ENCODE assay signal across 13 cellular contexts in the genomic region with DNA sequence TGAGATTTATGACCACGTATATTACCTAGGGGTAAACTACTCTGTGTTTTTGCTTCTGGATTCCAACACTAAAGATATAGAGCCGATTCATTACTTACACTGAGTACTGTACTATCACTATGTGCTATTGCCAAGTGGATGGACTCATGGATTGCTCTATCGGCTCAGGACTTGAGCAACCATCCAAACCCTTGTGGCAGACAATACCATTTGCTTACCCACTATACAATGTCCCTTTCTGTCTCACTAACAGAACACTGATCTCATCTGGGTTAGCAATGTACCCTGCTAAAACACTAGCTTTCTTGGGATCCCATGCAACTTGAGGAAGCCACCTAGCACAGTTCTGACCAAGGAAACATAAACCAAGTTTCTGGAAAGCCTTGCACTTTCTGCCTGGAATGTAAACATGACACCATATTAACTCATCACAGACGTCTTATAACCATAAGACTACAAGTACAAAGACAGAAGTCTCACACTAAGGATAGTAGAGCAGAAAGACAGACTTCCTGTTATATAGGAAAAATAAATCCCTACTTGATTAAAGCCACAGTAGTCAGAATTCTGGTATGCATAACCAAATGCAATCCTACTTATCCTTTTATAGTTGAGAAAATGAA. TPM values are rescaled to one million over a fixed set of nuclear protein-coding genes. Genes with fewer than 3 reads are reported as not detected.
DNase-seq lines count a peak whose midpoint lies in the region; TF ChIP-seq lines count a peak whose summit lies in the region.
"Had no signal": no experiment of that assay in that cellular context is flagged by ENCODE, and none has a peak within 500 bp of the region (broad histone marks: within the 10 kb centered on the region; RNA-seq: fewer than 3 reads in every experiment).

No MANE protein-coding gene starts in this region.

- CTCF ChIA-PET in PC-9 (lab: Charles Lee) = no interaction called here

- H2AFZ ChIP-seq in PC-9 = no peak overlapping the region

- no peaks in the 10 kb centered on the region for H3F3A ChIP-seq in PC-9 (ENCODE audit: insufficient read depth, low read depth)

- H3K27ac ChIP-seq in SK-N-MC (peak overlapping the region; percentile 95), PC-9 (no peak overlapping the region)
- H3K27ac ChIP-seq: SJCRH30 had no signal

- H3K79me2 ChIP-seq in PC-9 (ENCODE audit: low read depth) = peaks cover 8% of the 10 kb centered on the region; the same call in 1 of the 2 replicates

- no peaks in the 10 kb centered on the region for H3K9me2 ChIP-seq in PC-9 (ENCODE audit: insufficient read depth)

- DNase-seq in GM03348 (ENCODE audit: low spot score) (peak; percentile 24), SK-N-MC (ENCODE audit: low read depth, low spot score) (peak; percentile 78), fibroblast of gingiva (ENCODE audit: low read depth) (peak; percentile 81), non-pigmented ciliary epithelial cell (ENCODE audit: low read depth) (peak; percentile 52), PC-9 (no peak), occipital lobe (lab: John Stamatoyannopoulos, UW) (no peak), cortex of kidney (lab: John Stamatoyannopoulos, UW) (no peak)
- DNase-seq in stimulated activated CD4-positive, alpha-beta T cell treated with anti-CD3 and anti-CD28 coated beads, Interleukin-2, amount 100 ng/mL, for 48 hours = no peak
- DNase-seq: activated naive CD4-positive, alpha-beta T cell treated with Interleukin-2 at 50 U/mL for 16 hours; GDM1; NCI-H2029 treated with DMSO at 0.1 percent for 48 hours; SJCRH30 had no signal

- TF ChIP-seq CTCF in PC-9 (conservative IDR thresholded peaks at IDR 0.05) = no peak

- no peaks in the 10 kb centered on the region; the same call in 1 of the 2 replicates for H3K36me3 ChIP-seq in SK-N-MC (ENCODE audit: insufficient read depth, low read length)
- peaks cover 7% of the 10 kb centered on the region; the same call in 1 of the 2 replicates for H3K36me3 ChIP-seq in PC-9 (ENCODE audit: low read depth)
- H3K36me3 ChIP-seq: HAP-1 had no signal

- H4K20me1 ChIP-seq in PC-9 (ENCODE audit: insufficient read depth) = peaks cover 14% of the 10 kb centered on the region

- no peaks in the 10 kb centered on the region for H3K4me1 ChIP-seq in PC-9 (replicated peaks; ENCODE audit: insufficient read depth)

- H3K9me3 ChIP-seq in SK-N-MC (ENCODE audit: low read depth, low read length) (no peaks in the 10 kb centered on the region), PC-9 (ENCODE audit: insufficient read depth, low read depth) (no peaks in the 10 kb centered on the region)
- H3K9me3 ChIP-seq: HAP-1, SJCRH30 had no signal

- no peak overlapping the region for H3K4me2 ChIP-seq in PC-9

- BruUV-seq in PC-9 (replicated peaks; lab: Mats Ljungman, UMichigan) = no TSS peak

- no peaks in the 10 kb centered on the region for H3K27me3 ChIP-seq in PC-9 (ENCODE audit: insufficient read depth, low read depth)
- H3K27me3 ChIP-seq: SJCRH30 had no signal

- H3K4me3 ChIP-seq in SK-N-MC = peak overlapping the region; percentile 68
- H3K4me3 ChIP-seq in PC-9 = no peak overlapping the region
- H3K4me3 ChIP-seq: HAP-1, SJCRH30 had no signal

- intact Hi-C loops in PC-9 (cut with micrococcal nuclease; ENCODE audit: unreplicated experiment) = no loop called here

- POLR2A ChIA-PET in PC-9 (lab: Charles Lee; ENCODE audit: unreplicated experiment) = no interaction called here

- peak overlapping the region; percentile 29 for H3K9ac ChIP-seq in SK-N-MC (ENCODE audit: insufficient read length)

RNA-seq across cellular contexts. Expression of a gene that starts 38.6 kb away (rescaled TPM):
- total RNA-seq in PC-9 (2021) = 38.4 and 53.3 TPM in 2 replicates
- 58.6 TPM for total RNA-seq in occipital lobe

Comparison
In these comparisons a context has a peak if more than half of its experiments do, and no peak if none do; other contexts are left out.
1. DNase-seq: peak in GM03348 (single experiment), SK-N-MC (single experiment), fibroblast of gingiva (single experiment) and non-pigmented ciliary epithelial cell (single experiment); none in PC-9 (0 of 2), occipital lobe (single experiment), stimulated activated CD4-positive, alpha-beta T cell treated with anti-CD3 and anti-CD28 coated beads, Interleukin-2, amount 100 ng/mL, for 48 hours (0 of 2) and cortex of kidney (single experiment).